In genomic region chr10:95260909-95261552, GRCh38 we compare ENCODE assay signal across 9 cellular contexts. TPM values are rescaled to one million over a fixed set of nuclear protein-coding genes. Genes with fewer than 3 reads are reported as not detected.
DNase-seq lines count a peak whose midpoint lies in the region; ATAC-seq and TF ChIP-seq lines count a peak whose summit lies in the region.
"Had no signal": no experiment of that assay in that cellular context is flagged by ENCODE, and none has a peak within 500 bp of the region (broad histone marks: within the 10 kb centered on the region; RNA-seq: fewer than 3 reads in every experiment).

No MANE protein-coding gene starts in this region.

- H4K20me1 ChIP-seq in osteoblast (ENCODE audit: insufficient read depth, low read length), result no peaks in the 10 kb centered on the region

- H3K4me2 ChIP-seq in osteoblast (ENCODE audit: insufficient read depth, low read length), result peak overlapping the region; percentile 63

- no peak overlapping the region for H3K27ac Mint-ChIP-seq in activated CD8-positive, alpha-beta T cell treated with anti-CD3 and anti-CD28 coated beads, Interleukin-2, amount 10 ng/mL, durations not matched to agents 7 days and 5 days
- H3K27ac Mint-ChIP-seq: effector memory CD8-positive, alpha-beta T cell had no signal

- H3K27me3 ChIP-seq in osteoblast (ENCODE audit: insufficient read depth, low read length), result no peaks in the 10 kb centered on the region

- H3K9me3 Mint-ChIP-seq in activated CD8-positive, alpha-beta T cell treated with anti-CD3 and anti-CD28 coated beads, Interleukin-2, amount 10 ng/mL, durations not matched to agents 7 days and 5 days (ENCODE audit: insufficient read depth), result no peaks in the 10 kb centered on the region
- H3K9me3 Mint-ChIP-seq: effector memory CD8-positive, alpha-beta T cell had no signal

- peaks cover 11% of the 10 kb centered on the region for H3K27me3 Mint-ChIP-seq in activated CD8-positive, alpha-beta T cell treated with anti-CD3 and anti-CD28 coated beads, Interleukin-2, amount 10 ng/mL, durations not matched to agents 7 days and 5 days (ENCODE audit: low read depth)
- H3K27me3 Mint-ChIP-seq: effector memory CD8-positive, alpha-beta T cell had no signal

- H3K4me3 ChIP-seq in fibroblast of mammary gland (ENCODE audit: control insufficient read depth, low read depth, low read length), result no peak overlapping the region
- H3K4me3 ChIP-seq in osteoblast (ENCODE audit: insufficient read depth, low read length), result peak overlapping the region; percentile 38

- H3K4me1 Mint-ChIP-seq in activated CD8-positive, alpha-beta T cell treated with anti-CD3 and anti-CD28 coated beads, Interleukin-2, amount 10 ng/mL, durations not matched to agents 7 days and 5 days (ENCODE audit: low read depth), result no peaks in the 10 kb centered on the region

- CTCF ChIA-PET in activated CD8-positive, alpha-beta T cell treated with anti-CD3 and anti-CD28 coated beads, Interleukin-2, amount 10 ng/mL, durations not matched to agents 7 days and 5 days (lab: Charles Lee), result no interaction called here

- H2AFZ ChIP-seq in osteoblast (ENCODE audit: low read length), result no peak overlapping the region

- no peak overlapping the region for H3K4me3 Mint-ChIP-seq in activated CD8-positive, alpha-beta T cell treated with anti-CD3 and anti-CD28 coated beads, Interleukin-2, amount 10 ng/mL, durations not matched to agents 7 days and 5 days
- H3K4me3 Mint-ChIP-seq: effector memory CD8-positive, alpha-beta T cell had no signal

- H3K36me3 ChIP-seq in osteoblast (ENCODE audit: insufficient read depth, low read length), result peaks cover 20% of the 10 kb centered on the region

- peak overlapping the region; percentile 92 for H3K27ac ChIP-seq in osteoblast (ENCODE audit: low read depth, low read length)

- no peaks in the 10 kb centered on the region for H3K36me3 Mint-ChIP-seq in activated CD8-positive, alpha-beta T cell treated with anti-CD3 and anti-CD28 coated beads, Interleukin-2, amount 10 ng/mL, durations not matched to agents 7 days and 5 days (ENCODE audit: low read depth)

- no peaks in the 10 kb centered on the region for H3K79me2 ChIP-seq in osteoblast (ENCODE audit: insufficient read depth, low read length)

- ATAC-seq in activated CD8-positive, alpha-beta T cell treated with anti-CD3 and anti-CD28 coated beads, Interleukin-2, amount 10 ng/mL, durations not matched to agents 7 days and 5 days, result no peak
- ATAC-seq: effector memory CD8-positive, alpha-beta T cell had no signal

- peaks cover 18% of the 10 kb centered on the region for H3K4me1 ChIP-seq in osteoblast (ENCODE audit: insufficient read depth, low read length)

- no peaks in the 10 kb centered on the region for H3K9me3 ChIP-seq in osteoblast (ENCODE audit: low read depth, low read length)

- DNase-seq in Daoy (ENCODE audit: low read depth) (peak; percentile 33), RPMI8226 (peak; percentile 56), fibroblast of mammary gland (ENCODE audit: low read depth) (peak; percentile 64), osteoblast (ENCODE audit: insufficient read length, low spot score, missing footprints) (peak; percentile 51), NK-92 (lab: John Stamatoyannopoulos, UW; ENCODE audit: unreplicated experiment) (no peak), cerebellum (ENCODE audit: low spot score) (no peak), NCI-H1436 (lab: John Stamatoyannopoulos, UW) (no peak)
- DNase-seq in activated CD8-positive, alpha-beta T cell treated with anti-CD3 and anti-CD28 coated beads, Interleukin-2, amount 10 ng/mL, durations not matched to agents 7 days and 5 days, result no peak
- DNase-seq: effector memory CD8-positive, alpha-beta T cell had no signal

- POLR2A ChIA-PET in activated CD8-positive, alpha-beta T cell treated with anti-CD3 and anti-CD28 coated beads, Interleukin-2, amount 10 ng/mL, durations not matched to agents 7 days and 5 days (lab: Charles Lee), result no interaction called here

- TF ChIP-seq CTCF in fibroblast of mammary gland (conservative IDR thresholded peaks at IDR 0.05; ENCODE audit: control insufficient read depth, insufficient read depth, low read depth, low read length) (no peak), osteoblast (IDR thresholded peaks at IDR 0.05; ENCODE audit: extremely low read depth, low read depth, low read length) (no peak)

RNA-seq across cellular contexts. Expression of gene PDLIM1, which starts 29.8 kb away (rescaled TPM):
- 17.7 and 21.9 TPM in 2 replicates for total RNA-seq in Daoy (2014; rRNA removed; shearing (Covaris generic))
- total RNA-seq in osteoblast (25.0 and 26.1 TPM in 2 replicates), cerebellum (4.4 TPM)
- 1 to 10 TPM; 9.4 to 9.5 TPM for total RNA-seq in activated CD8-positive, alpha-beta T cell treated with anti-CD3 and anti-CD28 coated beads, Interleukin-2, amount 10 ng/mL, durations not matched to agents 7 days and 5 days

Comparison
In these comparisons a context has a peak if more than half of its experiments do, and no peak if none do; other contexts are left out.
1. DNase-seq: peak in Daoy (single experiment), RPMI8226 (single experiment), fibroblast of mammary gland (single experiment) and osteoblast (single experiment); none in NK-92 (single experiment), cerebellum (single experiment), NCI-H1436 (single experiment) and activated CD8-positive, alpha-beta T cell treated with anti-CD3 and anti-CD28 coated beads, Interleukin-2, amount 10 ng/mL, durations not matched to agents 7 days and 5 days (single experiment).